ENCODE assay signal across 1 cellular context in genomic region chr1:1778827-1779675, GRCh38.
TF ChIP-seq lines count a peak whose summit lies in the region.

No MANE protein-coding gene starts in this region.

TF ChIP-seq in K562, 482 proteins besides CTCF, POLR2A, EP300 and RAD21 (continued from another document and continues in another):
- no peak for TF ChIP-seq RERE (CRISPR knock-in tag; IDR thresholded peaks at IDR 0.05; ENCODE audit: borderline replicate concordance)
- no peak; a peak in 1 of 4 replicates for TF ChIP-seq SIN3A (IDR thresholded peaks at IDR 0.05; ENCODE audit: borderline replicate concordance in 2 of 2, control insufficient read depth in 1 of 2, low read depth in 2 of 2, low read length in 2 of 2)
- no peak for TF ChIP-seq HINFP (tag; conservative IDR thresholded peaks at IDR 0.05; ENCODE audit: low read depth)
- no peak for TF ChIP-seq SRSF3 (IDR thresholded peaks at IDR 0.05; ENCODE audit: insufficient read depth, low read length)
- no peak for TF ChIP-seq PURB (CRISPR knock-in tag; IDR thresholded peaks at IDR 0.05; ENCODE audit: low read depth)
- peak; percentile 53 for TF ChIP-seq CCNT2 (IDR thresholded peaks at IDR 0.05; ENCODE audit: borderline replicate concordance, extremely low read depth, insufficient read length, low read depth, low read length)
- no peak for TF ChIP-seq ZNF668 (CRISPR knock-in tag; IDR thresholded peaks at IDR 0.05)
- TF ChIP-seq ZNF639 (CRISPR knock-in tag; conservative IDR thresholded peaks at IDR 0.05 in 1 of 2, IDR thresholded peaks at IDR 0.05 in 1 of 2), result 0 out of 4 replicates have a peak, but pooled peaks of 1 of the 2 experiments have one; percentile 28
- peak; percentile 41; the same call in 1 of the 2 replicates for TF ChIP-seq PHF8 (IDR thresholded peaks at IDR 0.05; ENCODE audit: borderline replicate concordance, low read length)
- no peak for TF ChIP-seq PTRF (tag; IDR thresholded peaks at IDR 0.05)
- TF ChIP-seq RNF2 (IDR thresholded peaks at IDR 0.05), result 0 out of 2 replicates have a peak, but pooled peaks have one; percentile 9
- no peak for TF ChIP-seq DDX20 (tag; IDR thresholded peaks at IDR 0.05; ENCODE audit: low read depth)
- no peak for TF ChIP-seq GTF2E2 (tag; IDR thresholded peaks at IDR 0.05)
- TF ChIP-seq PRPF4 (IDR thresholded peaks at IDR 0.05; ENCODE audit: insufficient read depth, low read depth, low read length, poor library complexity, severe bottlenecking), result no peak
- no peak for TF ChIP-seq ATF2 (CRISPR knock-in tag; IDR thresholded peaks at IDR 0.05)
- peak; percentile 82 for TF ChIP-seq RAD51 (IDR thresholded peaks at IDR 0.05; ENCODE audit: borderline replicate concordance, low read depth)
- no peak for TF ChIP-seq RBM17 (IDR thresholded peaks at IDR 0.05; ENCODE audit: borderline replicate concordance, low read depth, low read length)
- TF ChIP-seq ZBTB2 (IDR thresholded peaks at IDR 0.05), result peak; percentile 30; the same call in 1 of the 2 replicates
- TF ChIP-seq ZEB2 (IDR thresholded peaks at IDR 0.05), result peak; percentile 83
- TF ChIP-seq BDP1 (IDR thresholded peaks at IDR 0.05; ENCODE audit: insufficient read depth, insufficient read length), result no peak
- TF ChIP-seq NFATC3 (IDR thresholded peaks at IDR 0.05), result no peak
- TF ChIP-seq CBX8 (IDR thresholded peaks at IDR 0.05; ENCODE audit: borderline replicate concordance, extremely low read depth, low read depth, low read length, poor library complexity, severe bottlenecking), result no peak
- TF ChIP-seq ZNF436 (CRISPR knock-in tag; IDR thresholded peaks at IDR 0.05), result no peak
- TF ChIP-seq MTF1 (CRISPR knock-in tag; IDR thresholded peaks at IDR 0.05; ENCODE audit: borderline replicate concordance), result no peak
- no peak for TF ChIP-seq ATF1 (CRISPR knock-in tag; IDR thresholded peaks at IDR 0.05)
- peak; percentile 72 for TF ChIP-seq ATF1 (tag; IDR thresholded peaks at IDR 0.05)
- peak; percentile 24; the same call in 1 of the 2 replicates for TF ChIP-seq TCF3 (CRISPR knock-in tag; IDR thresholded peaks at IDR 0.05)
- TF ChIP-seq USF2 (CRISPR knock-in tag; IDR thresholded peaks at IDR 0.05), result peak; percentile 91
- no peak for TF ChIP-seq NCOA2 (IDR thresholded peaks at IDR 0.05; ENCODE audit: partially characterized antibody in 2 of 2)
- TF ChIP-seq C11orf30 (IDR thresholded peaks at IDR 0.05; ENCODE audit: low read depth), result no peak
- no peak for TF ChIP-seq HSF4 (CRISPR knock-in tag; IDR thresholded peaks at IDR 0.05; ENCODE audit: borderline replicate concordance)
- TF ChIP-seq HMG20B (CRISPR knock-in tag; IDR thresholded peaks at IDR 0.05), result no peak
- TF ChIP-seq HIVEP1 (CRISPR knock-in tag; IDR thresholded peaks at IDR 0.05), result no peak
- TF ChIP-seq SIN3B (IDR thresholded peaks at IDR 0.05; ENCODE audit: low read depth), result no peak
- no peak for TF ChIP-seq ZNF165 (CRISPR knock-in tag; IDR thresholded peaks at IDR 0.05; ENCODE audit: borderline replicate concordance)
- TF ChIP-seq SMAD3 (CRISPR knock-in tag; conservative IDR thresholded peaks at IDR 0.05), result no peak
- TF ChIP-seq EGR1 (conservative IDR thresholded peaks at IDR 0.05), result peak; percentile 75
- no peak for TF ChIP-seq SMAD2 (IDR thresholded peaks at IDR 0.05; ENCODE audit: low read depth, low read length)
- TF ChIP-seq ATF4 (CRISPR knock-in tag; IDR thresholded peaks at IDR 0.05), result no peak
- no peak for TF ChIP-seq ARNT (IDR thresholded peaks at IDR 0.05)
- TF ChIP-seq ZBTB17 (CRISPR knock-in tag; IDR thresholded peaks at IDR 0.05), result no peak
- no peak for TF ChIP-seq ZNF518B (CRISPR knock-in tag; IDR thresholded peaks at IDR 0.05)
- peak; percentile 72; the same call in 1 of the 2 replicates for TF ChIP-seq NR1H2 (CRISPR knock-in tag; IDR thresholded peaks at IDR 0.05)
- TF ChIP-seq CC2D1A (IDR thresholded peaks at IDR 0.05), result no peak
- TF ChIP-seq ZFP91 (CRISPR knock-in tag; IDR thresholded peaks at IDR 0.05), result peak; percentile 36; the same call in 1 of the 2 replicates
- TF ChIP-seq ZFP36 (IDR thresholded peaks at IDR 0.05; ENCODE audit: low read depth, low read length, partially characterized antibody), result no peak
- TF ChIP-seq ZC3H11A (IDR thresholded peaks at IDR 0.05; ENCODE audit: low read depth, low read length), result no peak
- TF ChIP-seq PPARD (CRISPR knock-in tag; IDR thresholded peaks at IDR 0.05), result no peak
